Comparison of ENCODE assay signal across 1 cellular context in genomic region chr5:14145356-14146334, GRCh38.
TF ChIP-seq lines count a peak whose summit lies in the region.

No MANE protein-coding gene starts in this region.

TF ChIP-seq in HEK293, 187 proteins besides CTCF, POLR2A, EP300 and RAD21 (continued from another document):
- peak; percentile 52; the same call in 1 of the 2 replicates for TF ChIP-seq PRDM6 (tag by site-specific recombination; IDR thresholded peaks at IDR 0.05)
- TF ChIP-seq ZNF416 (tag by site-specific recombination; IDR thresholded peaks at IDR 0.05): no peak
